ENCODE assay signal across 8 cellular contexts in the genomic region with DNA sequence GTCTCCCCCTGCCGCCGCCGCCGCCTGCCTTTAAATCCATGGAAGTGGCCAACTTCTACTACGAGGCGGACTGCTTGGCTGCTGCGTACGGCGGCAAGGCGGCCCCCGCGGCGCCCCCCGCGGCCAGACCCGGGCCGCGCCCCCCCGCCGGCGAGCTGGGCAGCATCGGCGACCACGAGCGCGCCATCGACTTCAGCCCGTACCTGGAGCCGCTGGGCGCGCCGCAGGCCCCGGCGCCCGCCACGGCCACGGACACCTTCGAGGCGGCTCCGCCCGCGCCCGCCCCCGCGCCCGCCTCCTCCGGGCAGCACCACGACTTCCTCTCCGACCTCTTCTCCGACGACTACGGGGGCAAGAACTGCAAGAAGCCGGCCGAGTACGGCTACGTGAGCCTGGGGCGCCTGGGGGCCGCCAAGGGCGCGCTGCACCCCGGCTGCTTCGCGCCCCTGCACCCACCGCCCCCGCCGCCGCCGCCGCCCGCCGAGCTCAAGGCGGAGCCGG. TPM values are rescaled to one million over a fixed set of nuclear protein-coding genes. Genes with fewer than 3 reads are reported as not detected.
DNase-seq lines count a peak whose midpoint lies in the region; ATAC-seq and TF ChIP-seq lines count a peak whose summit lies in the region.

No MANE protein-coding gene starts in this region.

- peak overlapping the region; percentile 91 for H3K27ac ChIP-seq in C4-2B
- H3K27ac ChIP-seq in dorsolateral prefrontal cortex: peak overlapping the region in 58 of 59 donors; percentile 42 to 99 (median 95)

- TF ChIP-seq CTCF in C4-2B (conservative IDR thresholded peaks at IDR 0.05) (no peak), dorsolateral prefrontal cortex (IDR thresholded peaks at IDR 0.05 in 54 of 56, conservative IDR thresholded peaks at IDR 0.05 in 2 of 56; ENCODE audit: low read depth in 1 of 56, partially characterized antibody in 56 of 56) (no peak)

- ATAC-seq in GM21528 (IDR thresholded peaks at IDR 0.05; ENCODE audit: low FRiP score, unreplicated experiment): peak; percentile 16

- peak overlapping the region; percentile 42 to 88 (median 73) for H3K4me3 ChIP-seq in dorsolateral prefrontal cortex

- peaks cover 0 to 33% (median 0%) of the 10 kb centered on the region in 45 donors for H3K27me3 ChIP-seq in dorsolateral prefrontal cortex

- DNase-seq in MV-4-11 (lab: John Stamatoyannopoulos, UW) (peak; percentile 15), dorsolateral prefrontal cortex (peak in 1 of 10 donors; percentile 50), midbrain (lab: John Stamatoyannopoulos, UW) (peak; percentile 16), T1000 (lab: John Stamatoyannopoulos, UW) (no peak)
- DNase-seq in activated CD4-positive, alpha-beta T cell treated with anti-CD3 and anti-CD28 coated beads, Interleukin-2, amount 50 U/mL, for 1 hour: peak; percentile 43
- peak; percentile 17 to 23 for DNase-seq in stimulated activated CD8-positive, alpha-beta memory T cell treated with anti-CD3 and anti-CD28 coated beads, Interleukin-7, amount 100 ng/mL, for 1 hour (ENCODE audit: low read depth in 2 of 2)

- intact Hi-C loops in dorsolateral prefrontal cortex (cut with DNase I): loop anchor here in 1 of 2 donors (5.0 kb wide), 1 partner anchor 216 kb away; no protein-coding TSS in a partner anchor

RNA-seq across cellular contexts. Expression of a gene that starts 0.5 kb away (rescaled TPM):
- 100 to 1,000 TPM in 1 of 120 experiments, 10 to 100 TPM in 119; 14.0 to 106 (median 35.0) TPM for total RNA-seq in dorsolateral prefrontal cortex

RNA-seq across cellular contexts. Expression of a gene that starts 37.6 kb away (rescaled TPM):
- 10 to 100 TPM; 14.7 to 51.9 (median 24.0) TPM for total RNA-seq in dorsolateral prefrontal cortex
